Comparison of ENCODE assay signal across 33 cellular contexts in the genomic region with DNA sequence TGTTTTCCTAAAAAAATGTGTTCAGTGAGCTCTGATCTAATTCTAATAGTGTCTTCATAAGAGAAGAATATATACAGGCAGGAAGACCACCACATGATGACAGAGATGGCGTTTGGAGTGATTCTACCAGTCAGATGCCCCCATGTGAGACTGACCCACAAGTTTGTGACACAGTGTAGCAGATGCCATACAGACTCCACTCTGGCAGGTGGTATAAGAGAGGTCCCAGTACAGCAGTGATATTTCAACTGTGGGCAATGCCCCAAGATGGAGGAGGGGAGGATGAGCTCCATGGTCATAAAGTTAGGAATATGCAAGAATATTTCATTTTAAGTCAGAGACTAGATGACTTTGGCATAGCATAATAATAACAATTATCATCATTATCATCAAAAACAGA.
"Had no signal": no experiment of that assay in that cellular context is flagged by ENCODE, and none has a peak within 500 bp of the region (broad histone marks: within the 10 kb centered on the region; RNA-seq: fewer than 3 reads in every experiment).

No MANE protein-coding gene starts in this region.

- DNase-seq: Karpas-422, Kasumi-1, KG1, MG63, MM.1S, MV-4-11, NCI-H1048, NCI-H1092, NCI-H1092 treated with DMSO at 0.1 percent for 48 hours, NCI-H1105, NCI-H1105 treated with DMSO at 0.1 percent for 48 hours, NCI-H1417, NCI-H1417 treated with DMSO at 0.1 percent for 48 hours, NCI-H1436, NCI-H1436 treated with DMSO at 0.1 percent for 48 hours, NCI-H146, NCI-H1694, NCI-H1694 treated with DMSO at 0.1 percent for 48 hours, NCI-H187, NCI-H187 treated with DMSO at 0.1 percent for 48 hours, NCI-H1930, NCI-H2029, NCI-H2029 treated with DMSO at 0.1 percent for 48 hours, NCI-H2081, NCI-H2081 treated with DMSO at 0.1 percent for 48 hours, NCI-H2107, NCI-H2171, NCI-H2171 treated with DMSO at 0.1 percent for 48 hours, NCI-H2227 treated with DMSO at 0.1 percent for 48 hours, NCI-H226, NCI-H345, NCI-H446, NCI-H446 treated with DMSO at 0.1 percent for 48 hours had no signal
